ENCODE assay signal across 18 cellular contexts in genomic region chr2:239463541-239464165, GRCh38.
DNase-seq lines count a peak whose midpoint lies in the region; ATAC-seq and TF ChIP-seq lines count a peak whose summit lies in the region.
"Had no signal": no experiment of that assay in that cellular context is flagged by ENCODE, and none has a peak within 500 bp of the region (broad histone marks: within the 10 kb centered on the region; RNA-seq: fewer than 3 reads in every experiment).

No MANE protein-coding gene starts in this region.

- H3K23ac ChIP-seq in mesendoderm (ENCODE audit: low read length): no peak overlapping the region

- H3K4me1 ChIP-seq in left ventricle myocardium inferior: peaks cover 12% of the 10 kb centered on the region
- peaks cover 10% of the 10 kb centered on the region for H3K4me1 ChIP-seq in neural progenitor cell
- H3K4me1 ChIP-seq in mesendoderm (ENCODE audit: control insufficient read depth, low read depth, low read length): no peaks in the 10 kb centered on the region
- H3K4me1 ChIP-seq: BE2C, colonic mucosa, pancreas had no signal

- TF ChIP-seq CTCF in left ventricle myocardium inferior (IDR thresholded peaks at IDR 0.05; ENCODE audit: borderline replicate concordance) (no peak), brain (conservative IDR thresholded peaks at IDR 0.05) (no peak), neural progenitor cell (IDR thresholded peaks at IDR 0.05) (no peak)

- H2BK15ac ChIP-seq in mesendoderm (replicated peaks; ENCODE audit: low read depth): no peak overlapping the region

- H3K27ac ChIP-seq in left ventricle myocardium inferior (replicated peaks) (no peak overlapping the region), neural progenitor cell (no peak overlapping the region), mesendoderm (ENCODE audit: low read depth, low read length) (no peak overlapping the region)
- H3K27ac ChIP-seq: colonic mucosa, pancreas had no signal

- H3K27ac Mint-ChIP-seq in brain: peak overlapping the region; percentile 34 to 98 (median 65)
- H3K27ac Mint-ChIP-seq in neural progenitor cell: peak overlapping the region; percentile 88
- H3K27ac Mint-ChIP-seq: activated T-cell treated with anti-CD3 and anti-CD28 coated beads, Interleukin-2, amount 50 U/mL, for 72 hours had no signal

- H3K4ac ChIP-seq in mesendoderm (ENCODE audit: low read depth, low read length): no peak overlapping the region

- H3K27me3 Mint-ChIP-seq in brain (no peaks in the 10 kb centered on the region), neural progenitor cell (ENCODE audit: insufficient read depth, low read depth) (no peaks in the 10 kb centered on the region)

- H3K4me1 Mint-ChIP-seq in brain (peaks cover 38% of the 10 kb centered on the region), neural progenitor cell (peaks cover 6% of the 10 kb centered on the region)

- H3K18ac ChIP-seq in mesendoderm (ENCODE audit: low read length): no peak overlapping the region

- no peak overlapping the region for H3K56ac ChIP-seq in mesendoderm (ENCODE audit: low read length)

- H3K4me3 ChIP-seq in left ventricle myocardium inferior (no peak overlapping the region), neural progenitor cell (no peak overlapping the region), mesendoderm (ENCODE audit: low read length) (no peak overlapping the region)
- H3K4me3 ChIP-seq: colonic mucosa, pancreas had no signal

- H3K27me3 ChIP-seq in left ventricle myocardium inferior (ENCODE audit: low read depth) (peaks cover 28% of the 10 kb centered on the region), neural progenitor cell (no peaks in the 10 kb centered on the region), mesendoderm (ENCODE audit: insufficient read depth, low read length, poor library complexity) (no peaks in the 10 kb centered on the region)
- H3K27me3 ChIP-seq: BE2C, colonic mucosa, pancreas had no signal

- no peaks in the 10 kb centered on the region for H3K36me3 Mint-ChIP-seq in brain
- H3K36me3 Mint-ChIP-seq in neural progenitor cell: no peaks in the 10 kb centered on the region

- peak; percentile 50 for DNase-seq in Right ventricle myocardium inferior (ENCODE audit: missing footprints)
- DNase-seq in left ventricle myocardium inferior: no peak
- DNase-seq in neural progenitor cell (ENCODE audit: low spot score): no peak
- no peak for DNase-seq in NCI-H748 treated with DMSO at 0.1 percent for 48 hours (lab: John Stamatoyannopoulos, UW)
- no peak for DNase-seq in mesendoderm
- DNase-seq: activated CD4-positive, CD25-positive, alpha-beta regulatory T cell; activated T-cell treated with anti-CD3 and anti-CD28 coated beads, Interleukin-2, amount 50 U/mL, for 72 hours; amygdala; BE2C; EL; NCI-H1105 treated with DMSO at 0.1 percent for 48 hours; SK-N-SH; stimulated activated CD4-positive, alpha-beta T cell treated with anti-CD3 and anti-CD28 coated beads, Interleukin-1b, Interleukin-23, amount 100 ng/mL, for 48 hours had no signal

- no CpG with 5 or more reads among the region's 16 CpGs for WGBS in mesendoderm (ENCODE audit: extremely low coverage, insufficient coverage, low lambda C conversion rate)

- H2AFZ ChIP-seq in neural progenitor cell (replicated peaks): no peak overlapping the region

- H2BK5ac ChIP-seq in mesendoderm (ENCODE audit: low read length): no peak overlapping the region

- no peak overlapping the region for H2BK120ac ChIP-seq in mesendoderm (ENCODE audit: low read depth, low read length)

- no peaks in the 10 kb centered on the region for H3K9me3 Mint-ChIP-seq in brain
- peaks cover 1% of the 10 kb centered on the region for H3K9me3 Mint-ChIP-seq in neural progenitor cell
- H3K9me3 Mint-ChIP-seq: activated T-cell treated with anti-CD3 and anti-CD28 coated beads, Interleukin-2, amount 50 U/mL, for 72 hours had no signal

- no peak overlapping the region for H2AK5ac ChIP-seq in mesendoderm (ENCODE audit: low read length)

- H4K8ac ChIP-seq in mesendoderm (ENCODE audit: low read depth, low read length): no peak overlapping the region

- H3K9ac ChIP-seq in neural progenitor cell: no peak overlapping the region
- H3K9ac ChIP-seq in mesendoderm (ENCODE audit: low read length): no peak overlapping the region
- H3K9ac ChIP-seq: SK-N-SH had no signal

- no peaks in the 10 kb centered on the region for H3K9me3 ChIP-seq in left ventricle myocardium inferior (replicated peaks)
- no peaks in the 10 kb centered on the region for H3K9me3 ChIP-seq in neural progenitor cell (ENCODE audit: low read depth)
- H3K9me3 ChIP-seq: BE2C, colonic mucosa, pancreas, SK-N-SH had no signal

- no peaks in the 10 kb centered on the region for H4K20me1 ChIP-seq in neural progenitor cell (ENCODE audit: low read depth)

- H3K79me2 ChIP-seq in neural progenitor cell (ENCODE audit: low read depth) (no peaks in the 10 kb centered on the region), mesendoderm (ENCODE audit: control insufficient read depth, insufficient read depth, low read length) (no peaks in the 10 kb centered on the region)

- no peak overlapping the region for H3K4me2 ChIP-seq in neural progenitor cell
- H3K4me2 ChIP-seq in mesendoderm (ENCODE audit: low read length): no peak overlapping the region
- H3K4me2 ChIP-seq: SK-N-SH had no signal

- H3K4me3 Mint-ChIP-seq in brain (no peak overlapping the region), neural progenitor cell (no peak overlapping the region)
- H3K4me3 Mint-ChIP-seq: activated T-cell treated with anti-CD3 and anti-CD28 coated beads, Interleukin-2, amount 50 U/mL, for 72 hours had no signal

- no peaks in the 10 kb centered on the region for H3F3A ChIP-seq in neural progenitor cell (ENCODE audit: low read depth)

- no peak overlapping the region for H4K5ac ChIP-seq in mesendoderm (ENCODE audit: low read length)

- ATAC-seq in Right ventricle myocardium inferior: peak; percentile 47
- ATAC-seq in HG03439 (IDR thresholded peaks at IDR 0.05; ENCODE audit: unreplicated experiment): no peak
- no peak for ATAC-seq in GM21737 (IDR thresholded peaks at IDR 0.05; ENCODE audit: unreplicated experiment)
- ATAC-seq: activated T-cell treated with anti-CD3 and anti-CD28 coated beads, Interleukin-2, amount 50 U/mL, for 72 hours had no signal

- no peaks in the 10 kb centered on the region for H3K36me3 ChIP-seq in left ventricle myocardium inferior
- no peaks in the 10 kb centered on the region for H3K36me3 ChIP-seq in neural progenitor cell
- H3K36me3 ChIP-seq in mesendoderm (ENCODE audit: control insufficient read depth, insufficient read depth, low read length): no peaks in the 10 kb centered on the region
- H3K36me3 ChIP-seq: BE2C, colonic mucosa, pancreas had no signal

- no peaks in the 10 kb centered on the region for H3K79me1 ChIP-seq in mesendoderm (ENCODE audit: low read length)

- intact Hi-C loops in Right ventricle myocardium inferior (cut with DNase I): no loop called here
- intact Hi-C loops in left ventricle myocardium inferior (cut with micrococcal nuclease): no loop called here
